Comparison of ENCODE assay signal across 9 cellular contexts in genomic region chr19:1076951-1077350, GRCh38. TPM values are rescaled to one million over a fixed set of nuclear protein-coding genes. Genes with fewer than 3 reads are reported as not detected.
DNase-seq lines count a peak whose midpoint lies in the region; ATAC-seq and TF ChIP-seq lines count a peak whose summit lies in the region.
"Had no signal": no experiment of that assay in that cellular context is flagged by ENCODE, and none has a peak within 500 bp of the region (broad histone marks: within the 10 kb centered on the region; RNA-seq: fewer than 3 reads in every experiment).

No MANE protein-coding gene starts in this region.

- H3K4me3 Mint-ChIP-seq in effector memory CD8-positive, alpha-beta T cell: peak overlapping the region; percentile 78 to 84
- H3K4me3 Mint-ChIP-seq in mesothelial cell of epicardium: no peak overlapping the region

- peaks cover 0 to 4% of the 10 kb centered on the region in 2 donors for H3K4me1 ChIP-seq in right atrium auricular region

- no peaks in the 10 kb centered on the region for H3K36me3 ChIP-seq in right atrium auricular region

- DNase-seq in Right ventricle myocardium inferior (ENCODE audit: missing footprints) (peak; percentile 90), right atrium auricular region (ENCODE audit: low spot score) (no peak), NCI-H1417 (lab: John Stamatoyannopoulos, UW) (no peak), mesothelial cell of epicardium (ENCODE audit: low spot score in 2 of 2, unreplicated experiment in 2 of 2) (no peak)
- DNase-seq in Jurkat, Clone E6-1 (ENCODE audit: low read depth, low spot score): peak; percentile 95
- DNase-seq in activated CD4-positive, alpha-beta T cell treated with anti-CD3 and anti-CD28 coated beads, Interleukin-2, amount 50 U/mL, for 24 hours (ENCODE audit: low read depth in 1 of 2, low spot score in 1 of 2): peak; percentile 71 to 88
- peak; percentile 87 for DNase-seq in effector memory CD8-positive, alpha-beta T cell
- DNase-seq in stimulated activated CD4-positive, alpha-beta T cell treated with anti-CD3 and anti-CD28 coated beads, Interleukin-15, amount 100 ng/mL, for 1 hour (ENCODE audit: low read depth in 1 of 2, low spot score in 1 of 2): peak; percentile 84 to 85

- no peak overlapping the region for H3K27ac ChIP-seq in right atrium auricular region
- H3K27ac ChIP-seq: tibial artery had no signal

- H3K9me3 ChIP-seq in right atrium auricular region: no peaks in the 10 kb centered on the region
- H3K9me3 ChIP-seq: tibial artery had no signal

- H3K27me3 ChIP-seq in right atrium auricular region: no peaks in the 10 kb centered on the region

- no peak for ATAC-seq in Right ventricle myocardium inferior
- peak; percentile 81 for ATAC-seq in effector memory CD8-positive, alpha-beta T cell (replicated peaks)

- no peaks in the 10 kb centered on the region for H3K27me3 Mint-ChIP-seq in effector memory CD8-positive, alpha-beta T cell
- H3K27me3 Mint-ChIP-seq in mesothelial cell of epicardium (ENCODE audit: low read depth): peaks cover 9% of the 10 kb centered on the region

- H3K27ac Mint-ChIP-seq in effector memory CD8-positive, alpha-beta T cell: peak overlapping the region; percentile 97
- H3K27ac Mint-ChIP-seq in mesothelial cell of epicardium: no peak overlapping the region

- H3K4me1 Mint-ChIP-seq in effector memory CD8-positive, alpha-beta T cell (ENCODE audit: low read depth in 2 of 2): peaks cover 32 to 42% of the 10 kb centered on the region in 2 donors
- peaks cover under 1% of the 10 kb centered on the region for H3K4me1 Mint-ChIP-seq in mesothelial cell of epicardium

- TF ChIP-seq CTCF in right atrium auricular region (IDR thresholded peaks at IDR 0.05) (no peak), mesothelial cell of epicardium (IDR thresholded peaks at IDR 0.05; ENCODE audit: unreplicated experiment) (no peak)

- H3K36me3 Mint-ChIP-seq in effector memory CD8-positive, alpha-beta T cell (ENCODE audit: insufficient read depth): peaks cover 100% of the 10 kb centered on the region
- H3K36me3 Mint-ChIP-seq in mesothelial cell of epicardium: no peaks in the 10 kb centered on the region

- H3K4me3 ChIP-seq in right atrium auricular region: no peak overlapping the region
- peak overlapping the region; percentile 38 for H3K4me3 ChIP-seq in Jurkat, Clone E6-1 (ENCODE audit: low read length)
- H3K4me3 ChIP-seq: tibial artery had no signal

- H3K9me3 Mint-ChIP-seq in effector memory CD8-positive, alpha-beta T cell: no peaks in the 10 kb centered on the region
- no peaks in the 10 kb centered on the region for H3K9me3 Mint-ChIP-seq in mesothelial cell of epicardium

- intact Hi-C loops in Right ventricle myocardium inferior (cut with DNase I): no loop called here

RNA-seq across cellular contexts. Expression of gene ARHGAP45, which starts 10.0 kb away (rescaled TPM):
- 6.6 TPM for total RNA-seq in Right ventricle myocardium inferior
- total RNA-seq in right atrium auricular region: 10 to 100 TPM in 1 of 2 donors, 1 to 10 TPM in 1; 5.2 to 12.8 TPM
- 81.3 TPM for polyA plus RNA-seq in Jurkat, Clone E6-1 (2012; ENCODE audit: insufficient read depth, insufficient read length)
- total RNA-seq in mesothelial cell of epicardium: 2.4 to 3.8 TPM (median 3.2 TPM) in 3 replicates

RNA-seq across cellular contexts. Expression of gene POLR2E, which starts 18.2 kb away (rescaled TPM):
- total RNA-seq in Right ventricle myocardium inferior: 142 TPM
- total RNA-seq in right atrium auricular region: 100 to 1,000 TPM; 149 to 252 TPM
- polyA plus RNA-seq in Jurkat, Clone E6-1 (2012; ENCODE audit: insufficient read depth, insufficient read length): 159 TPM
- total RNA-seq in mesothelial cell of epicardium: 137 to 145 TPM (median 143 TPM) in 3 replicates

RNA-seq across cellular contexts. Expression of gene GPX4, which starts 26.8 kb away (rescaled TPM):
- 361 TPM for total RNA-seq in Right ventricle myocardium inferior
- total RNA-seq in right atrium auricular region: 100 to 1,000 TPM; 404 to 529 TPM
- 394 TPM for polyA plus RNA-seq in Jurkat, Clone E6-1 (2012; ENCODE audit: insufficient read depth, insufficient read length)
- total RNA-seq in mesothelial cell of epicardium: 190 to 208 TPM (median 201 TPM) in 3 replicates

RNA-seq across cellular contexts. Expression of gene ABCA7, which starts 37.0 kb away (rescaled TPM):
- 7.7 TPM for total RNA-seq in Right ventricle myocardium inferior
- 1 to 10 TPM; 4.8 to 5.9 TPM for total RNA-seq in right atrium auricular region
- 34.4 TPM for polyA plus RNA-seq in Jurkat, Clone E6-1 (2012; ENCODE audit: insufficient read depth, insufficient read length)
- total RNA-seq in mesothelial cell of epicardium: 18.0 to 22.5 TPM (median 20.1 TPM) in 3 replicates

RNA-seq across cellular contexts. Expression of gene CNN2, which starts 50.5 kb away (rescaled TPM):
- total RNA-seq in Right ventricle myocardium inferior (69.3 TPM), right atrium auricular region (10 to 100 TPM; 47.8 to 48.5 TPM), mesothelial cell of epicardium (492 to 501 TPM (median 493 TPM) in 3 replicates)
- polyA plus RNA-seq in Jurkat, Clone E6-1 (2012; ENCODE audit: insufficient read depth, insufficient read length): 130 TPM

Comparison
In these comparisons a context has a peak if more than half of its experiments do, and no peak if none do; other contexts are left out.
1. DNase-seq: peak in Right ventricle myocardium inferior (single experiment), Jurkat, Clone E6-1 (single experiment), activated CD4-positive, alpha-beta T cell treated with anti-CD3 and anti-CD28 coated beads, Interleukin-2, amount 50 U/mL, for 24 hours (2 of 2), effector memory CD8-positive, alpha-beta T cell (3 of 3) and stimulated activated CD4-positive, alpha-beta T cell treated with anti-CD3 and anti-CD28 coated beads, Interleukin-15, amount 100 ng/mL, for 1 hour (2 of 2); none in right atrium auricular region (single experiment), NCI-H1417 (0 of 3) and mesothelial cell of epicardium (0 of 2).